In genomic region chr19:19677579-19677978, GRCh38 we compare ENCODE assay signal across 1 cellular context.
TF ChIP-seq lines count a peak whose summit lies in the region.

No MANE protein-coding gene starts in this region.

TF ChIP-seq in WTC11, 78 proteins besides CTCF, POLR2A, EP300 and RAD21:
- TF ChIP-seq HMGXB4 (CRISPR knock-in tag; IDR thresholded peaks at IDR 0.05) (no peak), ZNF423 (CRISPR knock-in tag; IDR thresholded peaks at IDR 0.05) (no peak), E2F5 (CRISPR knock-in tag; IDR thresholded peaks at IDR 0.05) (no peak), ATF2 (CRISPR knock-in tag; IDR thresholded peaks at IDR 0.05; ENCODE audit: borderline replicate concordance, low read depth) (no peak)
